8 cellular contexts compared by ENCODE assay signal in the genomic region with DNA sequence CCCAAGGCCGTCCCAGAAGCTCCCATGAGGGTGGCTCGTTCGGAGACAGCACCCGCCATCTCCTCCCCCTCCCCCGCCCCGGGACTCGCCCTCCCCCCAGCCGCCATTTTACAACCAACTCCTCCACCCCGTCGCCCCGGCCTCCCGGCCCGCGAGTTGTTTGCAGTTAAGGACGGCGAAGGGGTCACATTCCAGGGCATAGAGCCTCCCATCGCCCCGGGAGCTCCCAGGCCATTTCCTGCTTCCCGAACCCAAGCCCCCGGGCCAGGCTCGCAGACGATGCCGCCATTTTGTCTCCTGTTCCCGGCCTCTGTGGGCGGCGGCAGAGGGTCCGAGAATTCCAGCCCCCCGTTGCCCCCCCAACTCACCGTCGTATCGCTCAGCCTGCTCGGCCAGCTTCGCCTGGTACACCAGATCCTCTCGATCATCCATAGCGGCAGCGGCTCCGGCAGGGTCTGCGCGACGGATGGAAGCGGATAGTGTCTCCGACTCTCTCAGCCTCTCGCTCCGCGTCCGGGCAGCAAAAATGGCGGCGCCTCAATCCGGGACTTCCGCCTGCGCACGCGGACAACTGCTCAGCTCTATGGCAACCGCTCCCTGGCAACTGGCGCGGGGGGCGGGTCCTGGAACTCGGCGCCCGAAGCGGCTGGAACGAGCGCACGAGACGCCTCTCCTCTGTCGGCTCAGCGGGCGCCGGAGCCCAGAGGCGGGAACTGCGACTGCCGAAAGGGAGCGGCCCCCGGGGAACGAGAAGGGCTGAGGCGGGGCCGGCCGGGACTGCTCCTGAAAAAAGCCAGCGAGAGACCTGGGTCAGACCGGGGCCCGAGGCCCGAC. TPM values are rescaled to one million over a fixed set of nuclear protein-coding genes. Genes with fewer than 3 reads are reported as not detected.
DNase-seq lines count a peak whose midpoint lies in the region; ATAC-seq and TF ChIP-seq lines count a peak whose summit lies in the region.

Gene YWHAE (minus strand): TSS at position 544 of the 834 bp plus-strand sequence. CDS start 112 bp downstream, at position 432.

- peak; percentile 92 for DNase-seq in AG10803 (ENCODE audit: low read depth)
- DNase-seq in NCI-H510A (lab: John Stamatoyannopoulos, UW): peak; percentile 81
- DNase-seq in activated CD4-positive, alpha-beta T cell treated with anti-CD3 and anti-CD28 coated beads for 24 hours (ENCODE audit: low read depth in 2 of 2): peak; percentile 95 to 98
- DNase-seq in chondrocyte (ENCODE audit: low spot score): peak; percentile 99
- DNase-seq in kidney epithelial cell (ENCODE audit: low read depth): peak; percentile 63
- DNase-seq in stimulated activated CD4-positive, alpha-beta T cell treated with anti-CD3 and anti-CD28 coated beads, Interleukin-15, amount 100 ng/mL, for 48 hours (ENCODE audit: low read depth in 2 of 2): peak; percentile 94 to 97

- no peaks in the 10 kb centered on the region for H3K27me3 ChIP-seq in kidney epithelial cell (ENCODE audit: control insufficient read depth, insufficient read depth, low read length)

- H3K36me3 ChIP-seq in kidney epithelial cell (ENCODE audit: control insufficient read depth, insufficient read depth, low read length): no peaks in the 10 kb centered on the region

- peaks cover 29% of the 10 kb centered on the region for H3K4me1 Mint-ChIP-seq in chondrocyte (ENCODE audit: low read depth)

- H3K27ac Mint-ChIP-seq in chondrocyte (ENCODE audit: unreplicated experiment): peak within 1 kb of the TSS; percentile 99

- no peak for TF ChIP-seq CTCF in AG10803 (conservative IDR thresholded peaks at IDR 0.05; ENCODE audit: low read length)
- TF ChIP-seq CTCF in chondrocyte (IDR thresholded peaks at IDR 0.05): no peak
- TF ChIP-seq CTCF in kidney epithelial cell (IDR thresholded peaks at IDR 0.05; ENCODE audit: insufficient read depth, low read length, poor library complexity, severe bottlenecking): no peak

- H3K9me3 Mint-ChIP-seq in chondrocyte (ENCODE audit: low read depth): no peaks in the 10 kb centered on the region

- H3K4me3 ChIP-seq in AG10803 (ENCODE audit: low read length): peak within 1 kb of the TSS; percentile 96
- H3K4me3 ChIP-seq in kidney epithelial cell (ENCODE audit: low read depth, low read length): peak within 1 kb of the TSS; percentile 59

- no peaks in the 10 kb centered on the region for H3K27me3 Mint-ChIP-seq in chondrocyte (ENCODE audit: low read depth)

- peak; percentile 92 for ATAC-seq in HG03432 (IDR thresholded peaks at IDR 0.05; ENCODE audit: unreplicated experiment)

- H3K36me3 Mint-ChIP-seq in chondrocyte (ENCODE audit: low read depth): peaks cover 4% of the 10 kb centered on the region

- peak within 1 kb of the TSS; percentile 98 for H3K4me3 Mint-ChIP-seq in chondrocyte (ENCODE audit: unreplicated experiment)

- peak; percentile 95 for TF ChIP-seq POLR2A in GM19099 (IDR thresholded peaks at IDR 0.05; ENCODE audit: extremely low read depth, insufficient read length, low read depth)

RNA-seq across cellular contexts. Expression of gene YWHAE, which starts in this region (rescaled TPM):
- total RNA-seq in chondrocyte: 362 to 407 TPM (median 372 TPM) in 3 replicates
- 843 and 1,032 TPM in 2 replicates for total RNA-seq in kidney epithelial cell

Comparison
In these comparisons a context has a peak if more than half of its experiments do, and no peak if none do; other contexts are left out.
1. Peak in every context shown above with its lines: DNase-seq, ATAC-seq and H3K4me3 ChIP-seq.